Comparison of ENCODE assay signal across 8 cellular contexts in the genomic region with DNA sequence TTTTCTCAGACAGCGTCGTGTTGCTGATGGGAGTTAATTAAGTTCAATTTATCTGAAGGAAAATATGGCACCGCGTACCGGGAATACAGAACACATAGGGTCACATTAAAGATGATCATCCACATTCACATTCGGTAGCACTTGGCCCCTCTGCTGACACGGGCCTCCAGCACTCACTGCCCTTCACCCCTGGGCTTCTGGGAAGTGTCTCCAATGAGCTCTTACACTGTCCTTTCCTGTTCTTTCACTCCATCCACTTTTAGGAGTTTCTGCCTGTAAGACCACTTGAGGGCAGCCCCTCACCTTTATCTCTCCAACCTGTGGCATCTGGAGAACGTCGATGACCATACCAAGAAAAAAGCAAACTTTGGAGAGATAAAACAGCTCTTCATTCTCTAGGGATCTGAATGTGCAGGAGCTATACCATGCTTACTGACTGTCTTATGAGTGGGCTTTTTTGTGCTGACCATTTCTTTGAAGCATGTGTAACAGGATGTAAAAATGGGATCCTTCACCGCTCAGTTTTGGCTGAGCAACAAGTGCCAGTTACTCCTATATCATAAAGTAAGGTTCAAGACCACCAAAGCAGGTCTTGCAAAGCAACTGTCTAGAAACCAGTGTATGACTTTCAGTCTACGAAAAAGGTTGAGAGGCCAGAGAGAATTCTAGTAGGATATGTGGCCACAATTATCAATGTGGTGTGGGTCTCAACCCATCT. TPM values are rescaled to one million over a fixed set of nuclear protein-coding genes. Genes with fewer than 3 reads are reported as not detected.
DNase-seq lines count a peak whose midpoint lies in the region; ATAC-seq, FAIRE-seq and TF ChIP-seq lines count a peak whose summit lies in the region.

No MANE protein-coding gene starts in this region.

- no peaks in the 10 kb centered on the region for H3K36me3 Mint-ChIP-seq in WTC11

- WGBS in hepatocyte (ENCODE audit: low lambda C conversion rate, missing lambda C conversion rate) = 19% methylated on average over 11 of the region's 11 CpGs
- 18 to 21% (median 20%) methylated on average over 11 of the region's 11 CpGs for WGBS in small intestine, 3 donors

- H3K4me1 ChIP-seq in hepatocyte (ENCODE audit: insufficient read depth) (no peaks in the 10 kb centered on the region), small intestine (ENCODE audit: control insufficient read depth in 2 of 2, insufficient read depth in 1 of 2, low read depth in 1 of 2, low read length in 1 of 2) (no peaks in the 10 kb centered on the region)

- no peaks in the 10 kb centered on the region for H3K36me3 ChIP-seq in hepatocyte (replicated peaks; ENCODE audit: insufficient read depth, low read depth)
- no peaks in the 10 kb centered on the region for H3K36me3 ChIP-seq in small intestine (ENCODE audit: control insufficient read depth in 2 of 2, insufficient read depth in 2 of 2, low read length in 2 of 2)

- H3K4me3 ChIP-seq in hepatocyte (peak overlapping the region; percentile 81), small intestine (ENCODE audit: low read depth in 1 of 2, low read length in 2 of 2) (peak overlapping the region; percentile 72)

- TF ChIP-seq CTCF in 22Rv1 (IDR thresholded peaks at IDR 0.05) = no peak
- no peak for TF ChIP-seq CTCF in WTC11 (IDR thresholded peaks at IDR 0.05)
- no peak for TF ChIP-seq CTCF in hepatocyte (IDR thresholded peaks at IDR 0.05; ENCODE audit: poor library complexity)

- H3K79me2 ChIP-seq in hepatocyte = peaks cover 7% of the 10 kb centered on the region

- H3K4me1 Mint-ChIP-seq in WTC11 = peaks cover 27% of the 10 kb centered on the region

- DNase-seq in GM18507 (ENCODE audit: extremely low spot score, insufficient read length, low read depth) = no peak
- DNase-seq in WTC11 (ENCODE audit: low spot score) = peak; percentile 12
- DNase-seq in hepatocyte (ENCODE audit: low spot score) = peak; percentile 13
- DNase-seq in small intestine = no peak
- no peak for DNase-seq in stimulated activated CD4-positive, alpha-beta T cell treated with anti-CD3 and anti-CD28 coated beads, Interleukin-4, amount 100 ng/mL, for 4 hours
- DNase-seq in OCI-M2 (lab: John Stamatoyannopoulos, UW; ENCODE audit: unreplicated experiment) = no peak

- no peaks in the 10 kb centered on the region for H3K9me3 ChIP-seq in hepatocyte (ENCODE audit: low read depth)
- H3K9me3 ChIP-seq in small intestine (ENCODE audit: control insufficient read depth, low read depth) = no peaks in the 10 kb centered on the region

- H3K4me2 ChIP-seq in hepatocyte = peak overlapping the region; percentile 91

- peak; percentile 13 for ATAC-seq in WTC11
- ATAC-seq in HG02588 (IDR thresholded peaks at IDR 0.05; ENCODE audit: unreplicated experiment) = no peak

- H3K27ac Mint-ChIP-seq in WTC11 = no peak overlapping the region; the same call in 1 of the 2 replicates

- H4K20me1 ChIP-seq in hepatocyte (ENCODE audit: insufficient read depth, poor library complexity, severe bottlenecking) = no peaks in the 10 kb centered on the region

- CTCF ChIA-PET in WTC11 (lab: Charles Lee) = interaction anchor here (0.6 to 3.3 kb wide), 12 partner anchors 14 to 283 kb away, joined by 3 to 14 read pairs (median 4); a partner anchor contains a TSS

- no peaks in the 10 kb centered on the region for H3K9me3 Mint-ChIP-seq in WTC11

- POLR2A ChIA-PET in WTC11 (lab: Charles Lee) = interaction anchor here (0.5 to 0.8 kb wide), 3 partner anchors 14 to 216 kb away, joined by 3 to 4 read pairs (median 4); no protein-coding TSS in a partner anchor

- peak overlapping the region; percentile 100 for H3K4me3 Mint-ChIP-seq in WTC11

- H3K27me3 Mint-ChIP-seq in WTC11 (ENCODE audit: low read depth) = peaks cover 27% of the 10 kb centered on the region

- peak overlapping the region; percentile 100 for H2AFZ ChIP-seq in hepatocyte

- no peaks in the 10 kb centered on the region for H3K27me3 ChIP-seq in hepatocyte
- no peaks in the 10 kb centered on the region for H3K27me3 ChIP-seq in small intestine (ENCODE audit: control insufficient read depth in 2 of 2, insufficient read depth in 2 of 2, low read length in 2 of 2)

- H3K9me2 ChIP-seq in hepatocyte (replicated peaks; ENCODE audit: insufficient read depth) = no peaks in the 10 kb centered on the region

- FAIRE-seq in GM18507 (lab: Jason Lieb, UNC) (peak; percentile 53), small intestine (lab: Jason Lieb, UNC) (no peak)

- H3K27ac ChIP-seq in 22Rv1 (peak overlapping the region; percentile 75), hepatocyte (peak overlapping the region; percentile 84), small intestine (ENCODE audit: low read depth in 1 of 2, low read length in 1 of 2) (peak overlapping the region; percentile 73 to 94)

TF ChIP-seq in WTC11, 78 proteins besides CTCF, POLR2A, EP300 and RAD21:
- no peak for TF ChIP-seq JAZF1 (CRISPR knock-in tag; IDR thresholded peaks at IDR 0.05)
- no peak for TF ChIP-seq RELA (CRISPR knock-in tag; IDR thresholded peaks at IDR 0.05; ENCODE audit: borderline replicate concordance)
- no peak for TF ChIP-seq OVOL2 (CRISPR knock-in tag; IDR thresholded peaks at IDR 0.05; ENCODE audit: borderline replicate concordance)

RNA-seq across cellular contexts. Expression of a gene that starts 1.1 kb away (rescaled TPM):
- total RNA-seq in WTC11 (2021) (35.5 to 45.2 TPM (median 45.1 TPM) in 3 replicates), hepatocyte (24.8 and 28.7 TPM in 2 replicates)
- polyA plus RNA-seq in hepatocyte (21.7 and 26.0 TPM in 2 replicates), small intestine (10 to 100 TPM; 19.2 to 31.1 (median 29.1) TPM)

RNA-seq across cellular contexts. Expression of a gene that starts 32.1 kb away (rescaled TPM):
- 0.07 to 0.14 TPM (median 0.11 TPM) in 3 replicates for total RNA-seq in WTC11 (2021)
- total RNA-seq in hepatocyte = 0.32 and 0.37 TPM in 2 replicates
- not detected in 2 replicates for polyA plus RNA-seq in hepatocyte
- polyA plus RNA-seq in small intestine = 1 to 10 TPM; 1.3 to 3.0 (median 2.0) TPM

Comparison
In these comparisons a context has a peak if more than half of its experiments do, and no peak if none do; other contexts are left out.
1. DNase-seq: peak in WTC11 (single experiment) and hepatocyte (single experiment); none in GM18507 (single experiment), small intestine (single experiment), stimulated activated CD4-positive, alpha-beta T cell treated with anti-CD3 and anti-CD28 coated beads, Interleukin-4, amount 100 ng/mL, for 4 hours (0 of 2) and OCI-M2 (single experiment).
2. Peak in every context shown above with its lines, with median percentiles within 50 percentile points of each other: H3K27ac ChIP-seq.